In genomic region chr4:87390931-87391782, GRCh38 we compare ENCODE assay signal across 1 cellular context.
TF ChIP-seq lines count a peak whose summit lies in the region.

TSS of gene HSD17B11 (minus strand) at chr4:87391188. CDS start at chr4:87391070, 118 bp downstream.

TF ChIP-seq in GM12878, 131 proteins besides CTCF, POLR2A, EP300 and RAD21 (continued from another document and continues in another):
- TF ChIP-seq PRDM15 (CRISPR knock-in tag; IDR thresholded peaks at IDR 0.05) (no peak), ZNF207 (IDR thresholded peaks at IDR 0.05; ENCODE audit: borderline replicate concordance) (no peak), ZZZ3 (IDR thresholded peaks at IDR 0.05; ENCODE audit: control insufficient read depth, insufficient read length, low read depth) (no peak), ZBTB11 (CRISPR knock-in tag; IDR thresholded peaks at IDR 0.05) (no peak), TBL1XR1 (IDR thresholded peaks at IDR 0.05; ENCODE audit: low read depth, low read length) (no peak), ELK1 (IDR thresholded peaks at IDR 0.05; ENCODE audit: low read depth, low read length) (no peak), TCF12 (IDR thresholded peaks at IDR 0.05; ENCODE audit: low read depth, low read length) (no peak), ZNF687 (IDR thresholded peaks at IDR 0.05) (peak; percentile 81), RAD51 (IDR thresholded peaks at IDR 0.05) (no peak), PBX3 (IDR thresholded peaks at IDR 0.05; ENCODE audit: insufficient replicate concordance, low read depth, low read length) (no peak), MYC (IDR thresholded peaks at IDR 0.05; ENCODE audit: insufficient read depth, insufficient read length, insufficient replicate concordance, low read length, severe bottlenecking) (no peak), SUZ12 (IDR thresholded peaks at IDR 0.05; ENCODE audit: unreplicated experiment) (no peak), MTA2 (IDR thresholded peaks at IDR 0.05; ENCODE audit: low read depth) (peak; percentile 31; the same call in 1 of the 2 replicates), BCLAF1 (IDR thresholded peaks at IDR 0.05) (no peak), PKNOX1 (IDR thresholded peaks at IDR 0.05) (no peak), ZBTB40 (IDR thresholded peaks at IDR 0.05; ENCODE audit: borderline replicate concordance) (no peak), MEF2B (IDR thresholded peaks at IDR 0.05; ENCODE audit: partially characterized antibody, poor library complexity, severe bottlenecking) (no peak), SRF (IDR thresholded peaks at IDR 0.05; ENCODE audit: low read depth in 2 of 2, low read length in 2 of 2) (no peak), RELB (IDR thresholded peaks at IDR 0.05; ENCODE audit: low read depth) (peak; percentile 56; the same call in 1 of the 2 replicates), DPF2 (IDR thresholded peaks at IDR 0.05) (peak; percentile 49; the same call in 1 of the 2 replicates), SMARCA5 (IDR thresholded peaks at IDR 0.05) (peak; percentile 10; the same call in 1 of the 2 replicates), ATF7 (IDR thresholded peaks at IDR 0.05; ENCODE audit: low read depth) (no peak), SMAD1 (IDR thresholded peaks at IDR 0.05; ENCODE audit: low read depth, partially characterized antibody) (no peak), SMC3 (IDR thresholded peaks at IDR 0.05; ENCODE audit: borderline replicate concordance, low read length) (no peak), NFYA (IDR thresholded peaks at IDR 0.05; ENCODE audit: borderline replicate concordance, low read depth, low read length) (no peak), MXI1 (IDR thresholded peaks at IDR 0.05; ENCODE audit: low read depth, low read length) (peak; percentile 67), LARP7 (IDR thresholded peaks at IDR 0.05) (peak; percentile 55; the same call in 1 of the 2 replicates), ZNF622 (IDR thresholded peaks at IDR 0.05) (no peak), NR2C1 (IDR thresholded peaks at IDR 0.05) (no peak), BRCA1 (IDR thresholded peaks at IDR 0.05; ENCODE audit: low read depth, low read length) (no peak), POU2F2 (IDR thresholded peaks at IDR 0.05; ENCODE audit: borderline replicate concordance, low read depth, low read length) (peak; percentile 73; the same call in 2 of the 3 replicates), RB1 (IDR thresholded peaks at IDR 0.05; ENCODE audit: borderline replicate concordance) (peak; percentile 78; the same call in 1 of the 2 replicates)
